In genomic region chr10:6097063-6097462, GRCh38 we compare ENCODE assay signal across 19 cellular contexts. TPM values are rescaled to one million over a fixed set of nuclear protein-coding genes. Genes with fewer than 3 reads are reported as not detected.
DNase-seq lines count a peak whose midpoint lies in the region; ATAC-seq and TF ChIP-seq lines count a peak whose summit lies in the region.
"Had no signal": no experiment of that assay in that cellular context is flagged by ENCODE, and none has a peak within 500 bp of the region (broad histone marks: within the 10 kb centered on the region; RNA-seq: fewer than 3 reads in every experiment).

No MANE protein-coding gene starts in this region.

- H3K4me1 ChIP-seq in GM23338 (ENCODE audit: insufficient read depth) (peaks cover 61% of the 10 kb centered on the region), trophoblast cell (ENCODE audit: control insufficient read depth in 1 of 2, insufficient read depth in 2 of 2, low read length in 2 of 2) (no peaks in the 10 kb centered on the region)
- peaks cover 26% of the 10 kb centered on the region for H3K4me1 ChIP-seq in CD8-positive, alpha-beta memory T cell (ENCODE audit: insufficient read depth, low read length)

- H2BK120ac ChIP-seq in trophoblast cell (ENCODE audit: insufficient read depth, low read length, poor library complexity), result no peak overlapping the region

- TF ChIP-seq CTCF in GM23338 (conservative IDR thresholded peaks at IDR 0.05; ENCODE audit: low read depth in 2 of 2), result no peak

- H3K79me1 ChIP-seq in trophoblast cell (ENCODE audit: low read length), result no peaks in the 10 kb centered on the region

- H4K12ac ChIP-seq in trophoblast cell (ENCODE audit: low read depth, low read length), result no peak overlapping the region

- H3K36me3 Mint-ChIP-seq in activated CD8-positive, alpha-beta memory T cell treated with anti-CD3 and anti-CD28 coated beads, Interleukin-2, amount 10 ng/mL, durations not matched to agents 7 days and 5 days, result peaks cover 46% of the 10 kb centered on the region
- H3K36me3 Mint-ChIP-seq in GM23338 (ENCODE audit: low read depth), result peaks cover 37% of the 10 kb centered on the region
- H3K36me3 Mint-ChIP-seq in activated T-helper 1 cell treated with anti-CD3 and anti-CD28 coated beads, Interleukin-12 subunit alpha, Interleukin-12 subunit beta, Interleukin-2, Interleukin-4 antibody, amounts not matched to agents 30 ng/mL and 10 ng/mL and 1 ng/mL, durations not matched to agents 14 hours and 24 hours and 36 hours (ENCODE audit: low read depth), result peaks cover 40% of the 10 kb centered on the region
- peaks cover 6 to 69% (median 19%) of the 10 kb centered on the region in 3 donors for H3K36me3 Mint-ChIP-seq in CD8-positive, alpha-beta memory T cell

- H3K9me3 Mint-ChIP-seq in activated CD8-positive, alpha-beta memory T cell treated with anti-CD3 and anti-CD28 coated beads, Interleukin-2, amount 10 ng/mL, durations not matched to agents 7 days and 5 days (ENCODE audit: low read depth), result no peaks in the 10 kb centered on the region
- no peaks in the 10 kb centered on the region for H3K9me3 Mint-ChIP-seq in GM23338
- H3K9me3 Mint-ChIP-seq in activated T-helper 1 cell treated with anti-CD3 and anti-CD28 coated beads, Interleukin-12 subunit alpha, Interleukin-12 subunit beta, Interleukin-2, Interleukin-4 antibody, amounts not matched to agents 30 ng/mL and 10 ng/mL and 1 ng/mL, durations not matched to agents 14 hours and 24 hours and 36 hours, result no peaks in the 10 kb centered on the region
- H3K9me3 Mint-ChIP-seq in CD8-positive, alpha-beta memory T cell, result no peaks in the 10 kb centered on the region

- no peak overlapping the region for H2AK5ac ChIP-seq in trophoblast cell (ENCODE audit: low read length)

- no peak overlapping the region for H4K8ac ChIP-seq in trophoblast cell (ENCODE audit: low read depth, low read length)

- peaks cover 47% of the 10 kb centered on the region for H3K4me1 Mint-ChIP-seq in activated CD8-positive, alpha-beta memory T cell treated with anti-CD3 and anti-CD28 coated beads, Interleukin-2, amount 10 ng/mL, durations not matched to agents 7 days and 5 days
- H3K4me1 Mint-ChIP-seq in GM23338, result peaks cover 76% of the 10 kb centered on the region
- H3K4me1 Mint-ChIP-seq in activated T-helper 1 cell treated with anti-CD3 and anti-CD28 coated beads, Interleukin-12 subunit alpha, Interleukin-12 subunit beta, Interleukin-2, Interleukin-4 antibody, amounts not matched to agents 30 ng/mL and 10 ng/mL and 1 ng/mL, durations not matched to agents 14 hours and 24 hours and 36 hours (ENCODE audit: low read depth), result peaks cover 37% of the 10 kb centered on the region
- H3K4me1 Mint-ChIP-seq in CD8-positive, alpha-beta memory T cell, result peaks cover 44 to 60% (median 57%) of the 10 kb centered on the region in 3 donors

- H3K9ac ChIP-seq in trophoblast cell (ENCODE audit: low read length), result no peak overlapping the region

- no peak overlapping the region for H3K14ac ChIP-seq in trophoblast cell (ENCODE audit: low read length)

- H3K27me3 Mint-ChIP-seq in activated CD8-positive, alpha-beta memory T cell treated with anti-CD3 and anti-CD28 coated beads, Interleukin-2, amount 10 ng/mL, durations not matched to agents 7 days and 5 days, result no peaks in the 10 kb centered on the region
- peaks cover 6% of the 10 kb centered on the region for H3K27me3 Mint-ChIP-seq in GM23338 (ENCODE audit: insufficient read depth, low read depth, poor library complexity)
- no peaks in the 10 kb centered on the region for H3K27me3 Mint-ChIP-seq in activated T-helper 1 cell treated with anti-CD3 and anti-CD28 coated beads, Interleukin-12 subunit alpha, Interleukin-12 subunit beta, Interleukin-2, Interleukin-4 antibody, amounts not matched to agents 30 ng/mL and 10 ng/mL and 1 ng/mL, durations not matched to agents 14 hours and 24 hours and 36 hours (ENCODE audit: insufficient read depth)
- peaks cover 0 to 3% of the 10 kb centered on the region in 2 donors for H3K27me3 Mint-ChIP-seq in CD8-positive, alpha-beta memory T cell

- peak overlapping the region; percentile 87 for H3K27ac ChIP-seq in GM23338 (ENCODE audit: low read depth)
- no peak overlapping the region for H3K27ac ChIP-seq in trophoblast cell (ENCODE audit: low read depth, low read length)
- H3K27ac ChIP-seq in CD8-positive, alpha-beta memory T cell (ENCODE audit: low read depth, low read length), result no peak overlapping the region
- H3K27ac ChIP-seq: C4-2B had no signal

- H3K79me2 ChIP-seq in GM23338 (replicated peaks; ENCODE audit: insufficient read depth) (peaks cover 94% of the 10 kb centered on the region), trophoblast cell (ENCODE audit: control insufficient read depth, insufficient read depth, low read length, poor library complexity) (peaks cover 7% of the 10 kb centered on the region)

- H2AFZ ChIP-seq in GM23338, result no peak overlapping the region
- no peak overlapping the region for H2AFZ ChIP-seq in trophoblast cell (ENCODE audit: insufficient read depth, low read length, poor library complexity)

- H3F3A ChIP-seq in GM23338 (replicated peaks; ENCODE audit: low read depth), result no peaks in the 10 kb centered on the region

- H3K36me3 ChIP-seq in GM23338 (ENCODE audit: insufficient read depth) (no peaks in the 10 kb centered on the region), trophoblast cell (ENCODE audit: control insufficient read depth in 1 of 2, insufficient read depth in 2 of 2, low read length in 2 of 2) (peaks cover 7 to 15% of the 10 kb centered on the region in 2 experiments)
- H3K36me3 ChIP-seq in CD8-positive, alpha-beta memory T cell (ENCODE audit: insufficient read depth, low read length), result peaks cover 15% of the 10 kb centered on the region

- intact Hi-C loops in activated T-helper 1 cell treated with anti-CD3 and anti-CD28 coated beads, Interleukin-12 subunit alpha, Interleukin-12 subunit beta, Interleukin-2, Interleukin-4 antibody, amounts not matched to agents 30 ng/mL and 10 ng/mL and 1 ng/mL, durations not matched to agents 14 hours and 24 hours and 36 hours (cut with micrococcal nuclease), result no loop called here

- no CpG with 5 or more reads among the region's 5 CpGs for WGBS in trophoblast cell (ENCODE audit: extremely low coverage, insufficient coverage, insufficient read length)

- H3K23ac ChIP-seq in trophoblast cell (ENCODE audit: low read length), result no peak overlapping the region

- no peak for DNase-seq in activated CD8-positive, alpha-beta memory T cell treated with anti-CD3 and anti-CD28 coated beads, Interleukin-2, amount 10 ng/mL, durations not matched to agents 7 days and 5 days
- DNase-seq in activated CD8-positive, alpha-beta memory T cell treated with anti-CD3 and anti-CD28 coated beads for 24 hours, result no peak
- DNase-seq in GM23338 (ENCODE audit: low spot score) (peak; percentile 67), trophoblast cell (no peak)
- no peak for DNase-seq in activated T-helper 1 cell treated with anti-CD3 and anti-CD28 coated beads, Interleukin-12 subunit alpha, Interleukin-12 subunit beta, Interleukin-2, Interleukin-4 antibody, amounts not matched to agents 30 ng/mL and 10 ng/mL and 1 ng/mL, durations not matched to agents 14 hours and 24 hours and 36 hours (ENCODE audit: low spot score)
- no peak for DNase-seq in CD8-positive, alpha-beta memory T cell
- DNase-seq: DMS 273 treated with DMSO at 0.1 percent for 48 hours, NCI-H1105 treated with DMSO at 0.1 percent for 48 hours, NCI-H1694 treated with DMSO at 0.1 percent for 48 hours, NCI-H2107, NCI-H2227 treated with DMSO at 0.1 percent for 48 hours, NCI-H524 had no signal

- H3K9me2 ChIP-seq in GM23338 (ENCODE audit: insufficient read depth), result no peaks in the 10 kb centered on the region

- no peak overlapping the region for H3K4me3 ChIP-seq in GM23338
- H3K4me3 ChIP-seq in trophoblast cell (ENCODE audit: low read depth, low read length), result no peak overlapping the region
- H3K4me3 ChIP-seq in CD8-positive, alpha-beta memory T cell (ENCODE audit: low read length), result no peak overlapping the region
- H3K4me3 ChIP-seq: HAP-1 had no signal

- H3K27me3 ChIP-seq in GM23338 (ENCODE audit: insufficient read depth), result no peaks in the 10 kb centered on the region
- H3K27me3 ChIP-seq in trophoblast cell (ENCODE audit: insufficient read depth, low read length), result no peaks in the 10 kb centered on the region
- no peaks in the 10 kb centered on the region for H3K27me3 ChIP-seq in CD8-positive, alpha-beta memory T cell (ENCODE audit: insufficient read depth, low read length, poor library complexity, severe bottlenecking)

- no peak overlapping the region for H3K4me3 Mint-ChIP-seq in activated CD8-positive, alpha-beta memory T cell treated with anti-CD3 and anti-CD28 coated beads, Interleukin-2, amount 10 ng/mL, durations not matched to agents 7 days and 5 days
- H3K4me3 Mint-ChIP-seq in GM23338, result peak overlapping the region; percentile 11
- H3K4me3 Mint-ChIP-seq in activated T-helper 1 cell treated with anti-CD3 and anti-CD28 coated beads, Interleukin-12 subunit alpha, Interleukin-12 subunit beta, Interleukin-2, Interleukin-4 antibody, amounts not matched to agents 30 ng/mL and 10 ng/mL and 1 ng/mL, durations not matched to agents 14 hours and 24 hours and 36 hours, result no peak overlapping the region
- H3K4me3 Mint-ChIP-seq in CD8-positive, alpha-beta memory T cell, result no peak overlapping the region

- peak overlapping the region; percentile 59 for H3K27ac Mint-ChIP-seq in activated CD8-positive, alpha-beta memory T cell treated with anti-CD3 and anti-CD28 coated beads, Interleukin-2, amount 10 ng/mL, durations not matched to agents 7 days and 5 days
- H3K27ac Mint-ChIP-seq in GM23338, result peak overlapping the region; percentile 95
- H3K27ac Mint-ChIP-seq in activated T-helper 1 cell treated with anti-CD3 and anti-CD28 coated beads, Interleukin-12 subunit alpha, Interleukin-12 subunit beta, Interleukin-2, Interleukin-4 antibody, amounts not matched to agents 30 ng/mL and 10 ng/mL and 1 ng/mL, durations not matched to agents 14 hours and 24 hours and 36 hours, result peak overlapping the region; percentile 44
- H3K27ac Mint-ChIP-seq in CD8-positive, alpha-beta memory T cell, result peak overlapping the region in 3 of 8 donors; percentile 2 to 70 (median 17)

- ATAC-seq in activated CD8-positive, alpha-beta memory T cell treated with anti-CD3 and anti-CD28 coated beads, Interleukin-2, amount 10 ng/mL, durations not matched to agents 7 days and 5 days, result no peak
- ATAC-seq in GM23338 (peak; percentile 78), HG02763 (IDR thresholded peaks at IDR 0.05; ENCODE audit: unreplicated experiment) (no peak)
- ATAC-seq: Panc1 had no signal

- no peak overlapping the region for H3K18ac ChIP-seq in trophoblast cell (ENCODE audit: low read length)

- H4K20me1 ChIP-seq in GM23338 (replicated peaks; ENCODE audit: insufficient read depth), result peaks cover 40% of the 10 kb centered on the region

- H2BK5ac ChIP-seq in trophoblast cell (ENCODE audit: low read depth, low read length, poor library complexity), result no peak overlapping the region

- CTCF ChIA-PET in activated CD8-positive, alpha-beta memory T cell treated with anti-CD3 and anti-CD28 coated beads, Interleukin-2, amount 10 ng/mL, durations not matched to agents 7 days and 5 days (lab: Charles Lee), result interaction anchor here (0.9 to 2.8 kb wide), 3 partner anchors 9 to 309 kb away, joined by 3 to 7 read pairs (median 6); no protein-coding TSS in a partner anchor
- CTCF ChIA-PET in CD8-positive, alpha-beta memory T cell (lab: Charles Lee), result interaction anchor here (1.7 to 1.8 kb wide), 2 partner anchors 11 to 41 kb away, joined by 3 to 9 read pairs; no protein-coding TSS in a partner anchor

- H4K91ac ChIP-seq in trophoblast cell (ENCODE audit: low read depth, low read length), result no peak overlapping the region

- H3K4me2 ChIP-seq in GM23338, result peak overlapping the region; percentile 36
- H3K4me2 ChIP-seq in trophoblast cell (ENCODE audit: low read length), result no peak overlapping the region

- POLR2A ChIA-PET in CD8-positive, alpha-beta memory T cell (lab: Charles Lee), result no interaction called here

- no peak overlapping the region for H2BK12ac ChIP-seq in trophoblast cell (ENCODE audit: low read length)

- H3K9me3 ChIP-seq in trophoblast cell (ENCODE audit: insufficient read depth, low read depth, low read length), result no peaks in the 10 kb centered on the region
- H3K9me3 ChIP-seq in CD8-positive, alpha-beta memory T cell (ENCODE audit: low read length), result no peaks in the 10 kb centered on the region
- H3K9me3 ChIP-seq: HAP-1 had no signal

- peak overlapping the region; percentile 68 for H3K4ac ChIP-seq in trophoblast cell (ENCODE audit: low read depth, low read length)

RNA-seq across cellular contexts. Expression of gene RBM17, which starts 8.2 kb away (rescaled TPM):
- 100 to 1,000 TPM; 205 to 267 TPM for total RNA-seq in activated CD8-positive, alpha-beta memory T cell treated with anti-CD3 and anti-CD28 coated beads, Interleukin-2, amount 10 ng/mL, durations not matched to agents 7 days and 5 days
- total RNA-seq in GM23338 (2014; rRNA removed; shearing (Covaris generic)), result 54.7 and 90.5 TPM in 2 replicates
- 257 and 281 TPM in 2 replicates for polyA plus RNA-seq in GM23338 (2016; fragmentation: Nextera tagmentation; extraction: Ambion mirVana)
- total RNA-seq in activated T-helper 1 cell treated with anti-CD3 and anti-CD28 coated beads, Interleukin-12 subunit alpha, Interleukin-12 subunit beta, Interleukin-2, Interleukin-4 antibody, amounts not matched to agents 30 ng/mL and 10 ng/mL and 1 ng/mL, durations not matched to agents 14 hours and 24 hours and 36 hours, result 265 and 283 TPM in 2 replicates
- 106 and 108 TPM in 2 replicates for polyA plus RNA-seq in trophoblast cell (2013)
- total RNA-seq in CD8-positive, alpha-beta memory T cell, result 100 to 1,000 TPM; 269 to 282 TPM
- 91.8 TPM for polyA plus RNA-seq in CD8-positive, alpha-beta memory T cell

RNA-seq across cellular contexts. Expression of gene IL2RA, which starts 34.9 kb away (rescaled TPM):
- 100 to 1,000 TPM; 302 to 832 TPM for total RNA-seq in activated CD8-positive, alpha-beta memory T cell treated with anti-CD3 and anti-CD28 coated beads, Interleukin-2, amount 10 ng/mL, durations not matched to agents 7 days and 5 days
- not detected in 2 replicates for total RNA-seq in GM23338 (2014; rRNA removed; shearing (Covaris generic))
- polyA plus RNA-seq in GM23338 (2016; fragmentation: Nextera tagmentation; extraction: Ambion mirVana), result not detected in 2 replicates
- total RNA-seq in activated T-helper 1 cell treated with anti-CD3 and anti-CD28 coated beads, Interleukin-12 subunit alpha, Interleukin-12 subunit beta, Interleukin-2, Interleukin-4 antibody, amounts not matched to agents 30 ng/mL and 10 ng/mL and 1 ng/mL, durations not matched to agents 14 hours and 24 hours and 36 hours, result 1,237 and 1,254 TPM in 2 replicates
- polyA plus RNA-seq in trophoblast cell (2013), result not detected in 2 replicates
- total RNA-seq in CD8-positive, alpha-beta memory T cell, result 1,000 to 10,000 TPM; 1,178 to 1,224 TPM
- polyA plus RNA-seq in CD8-positive, alpha-beta memory T cell, result 8.3 TPM
- total RNA-seq: A673, Daoy, HT1080 had no signal

Comparison
In these comparisons a context has a peak if more than half of its experiments do, and no peak if none do; other contexts are left out.
1. RNA of gene IL2RA, which starts 34.9 kb away (total RNA-seq): 1,237 to 1,254 TPM in activated T-helper 1 cell treated with anti-CD3 and anti-CD28 coated beads, Interleukin-12 subunit alpha, Interleukin-12 subunit beta, Interleukin-2, Interleukin-4 antibody, amounts not matched to agents 30 ng/mL and 10 ng/mL and 1 ng/mL, durations not matched to agents 14 hours and 24 hours and 36 hours, 1,178 to 1,224 TPM in CD8-positive, alpha-beta memory T cell and 302 to 832 TPM in activated CD8-positive, alpha-beta memory T cell treated with anti-CD3 and anti-CD28 coated beads, Interleukin-2, amount 10 ng/mL, durations not matched to agents 7 days and 5 days; not detected in GM23338; every median in the first group is over 100 times any median in the second.